Comparison of ENCODE assay signal across 1 cellular context in the genomic region with DNA sequence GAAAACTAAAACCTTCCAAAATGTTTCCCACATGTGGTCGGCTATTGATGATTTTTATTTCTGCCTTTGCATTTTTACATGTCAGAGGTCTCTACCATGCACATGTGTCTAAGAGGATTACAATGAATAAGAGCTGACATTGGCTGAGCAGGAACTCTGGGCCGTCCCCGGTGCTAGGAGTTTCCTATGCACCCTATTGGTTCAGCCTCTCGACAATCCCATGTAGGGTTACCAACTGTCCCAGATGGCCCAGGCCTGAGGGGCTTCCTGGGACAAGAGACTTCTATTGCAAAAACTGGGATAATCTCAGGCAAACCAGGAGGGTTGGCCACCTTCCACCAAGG.
TF ChIP-seq lines count a peak whose summit lies in the region.

No MANE protein-coding gene starts in this region.

TF ChIP-seq in SK-N-SH, 30 proteins besides CTCF, POLR2A, EP300 and RAD21 (continued from another document):
- TF ChIP-seq, protein P1, sequence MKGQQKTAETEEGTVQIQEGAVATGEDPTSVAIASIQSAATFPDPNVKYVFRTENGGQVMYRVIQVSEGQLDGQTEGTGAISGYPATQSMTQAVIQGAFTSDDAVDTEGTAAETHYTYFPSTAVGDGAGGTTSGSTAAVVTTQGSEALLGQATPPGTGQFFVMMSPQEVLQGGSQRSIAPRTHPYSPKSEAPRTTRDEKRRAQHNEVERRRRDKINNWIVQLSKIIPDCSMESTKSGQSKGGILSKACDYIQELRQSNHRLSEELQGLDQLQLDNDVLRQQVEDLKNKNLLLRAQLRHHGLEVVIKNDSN (IDR thresholded peaks at IDR 0.05; ENCODE audit: borderline replicate concordance, low read depth): no peak
- TF ChIP-seq, protein P2, sequence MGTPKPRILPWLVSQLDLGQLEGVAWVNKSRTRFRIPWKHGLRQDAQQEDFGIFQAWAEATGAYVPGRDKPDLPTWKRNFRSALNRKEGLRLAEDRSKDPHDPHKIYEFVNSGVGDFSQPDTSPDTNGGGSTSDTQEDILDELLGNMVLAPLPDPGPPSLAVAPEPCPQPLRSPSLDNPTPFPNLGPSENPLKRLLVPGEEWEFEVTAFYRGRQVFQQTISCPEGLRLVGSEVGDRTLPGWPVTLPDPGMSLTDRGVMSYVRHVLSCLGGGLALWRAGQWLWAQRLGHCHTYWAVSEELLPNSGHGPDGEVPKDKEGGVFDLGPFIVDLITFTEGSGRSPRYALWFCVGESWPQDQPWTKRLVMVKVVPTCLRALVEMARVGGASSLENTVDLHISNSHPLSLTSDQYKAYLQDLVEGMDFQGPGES (IDR thresholded peaks at IDR 0.05; ENCODE audit: low read depth, low read length): no peak
- TF ChIP-seq GABPA (IDR thresholded peaks at IDR 0.05; ENCODE audit: low read depth): 0 out of 2 replicates have a peak, but pooled peaks have one; percentile 11
- TF ChIP-seq, protein P3, sequence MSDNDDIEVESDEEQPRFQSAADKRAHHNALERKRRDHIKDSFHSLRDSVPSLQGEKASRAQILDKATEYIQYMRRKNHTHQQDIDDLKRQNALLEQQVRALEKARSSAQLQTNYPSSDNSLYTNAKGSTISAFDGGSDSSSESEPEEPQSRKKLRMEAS (IDR thresholded peaks at IDR 0.05; ENCODE audit: low read depth): no peak
